In the genomic region with DNA sequence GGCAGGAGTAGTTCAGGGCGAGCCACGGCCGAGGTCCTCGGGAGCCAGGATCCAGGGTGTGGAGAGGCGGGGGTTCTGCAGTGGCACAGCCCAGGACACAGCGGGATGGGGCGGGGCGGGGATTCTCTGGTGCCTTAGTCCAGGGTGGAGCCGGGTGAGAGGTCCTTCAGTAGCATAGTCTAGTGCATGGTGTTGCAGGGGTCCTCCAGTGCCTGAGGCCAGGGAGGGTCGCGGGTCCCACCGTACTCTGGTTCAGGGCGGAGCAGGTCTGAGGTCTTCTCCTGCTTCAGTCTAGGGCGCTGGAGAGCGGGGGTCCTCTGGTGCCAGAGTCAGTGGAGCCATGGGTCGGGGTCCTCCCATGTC, we compare ENCODE assay signal across 25 cellular contexts.
"Had no signal": no experiment of that assay in that cellular context is flagged by ENCODE, and none has a peak within 500 bp of the region (broad histone marks: within the 10 kb centered on the region; RNA-seq: fewer than 3 reads in every experiment).

No MANE protein-coding gene starts in this region.

- H3K4me3 Mint-ChIP-seq: effector memory CD8-positive, alpha-beta T cell; natural killer cell; stimulated activated memory B cell treated with anti-CD40 and anti-IgM and Interleukin-4, amounts not matched to agents 10 μg/mL and 1 μg/mL and 100 μg/mL, for 72 hours; stimulated activated naive CD8-positive, alpha-beta T cell treated with anti-CD3 and anti-CD28 coated beads, Interleukin-15, Interleukin-2, amounts not matched to agents 100 ng/mL and 50 ng/mL, for 24 hours had no signal

- H3K27me3 ChIP-seq: right atrium auricular region, sigmoid colon, thyroid gland, vagina had no signal

- H3K9me3 ChIP-seq: esophagus squamous epithelium, heart right ventricle, left lung, neutrophil, prostate gland, right atrium auricular region, sigmoid colon, suprapubic skin, thyroid gland, vagina had no signal

- H3K4me1 ChIP-seq: esophagus squamous epithelium, heart right ventricle, left lung, prostate gland, right atrium auricular region, sigmoid colon, suprapubic skin, vagina had no signal

- H3K9me3 Mint-ChIP-seq: effector memory CD8-positive, alpha-beta T cell; natural killer cell; stimulated activated memory B cell treated with anti-CD40 and anti-IgM and Interleukin-4, amounts not matched to agents 10 μg/mL and 1 μg/mL and 100 μg/mL, for 72 hours; stimulated activated naive CD8-positive, alpha-beta T cell treated with anti-CD3 and anti-CD28 coated beads, Interleukin-15, Interleukin-2, amounts not matched to agents 100 ng/mL and 50 ng/mL, for 24 hours had no signal

- H3K27ac ChIP-seq: coronary artery, esophagus squamous epithelium, left lung, neutrophil, prostate gland, right atrium auricular region, sigmoid colon, suprapubic skin, thyroid gland, vagina had no signal

- H3K27ac Mint-ChIP-seq: effector memory CD8-positive, alpha-beta T cell; natural killer cell; stimulated activated memory B cell treated with anti-CD40 and anti-IgM and Interleukin-4, amounts not matched to agents 10 μg/mL and 1 μg/mL and 100 μg/mL, for 72 hours; stimulated activated naive CD8-positive, alpha-beta T cell treated with anti-CD3 and anti-CD28 coated beads, Interleukin-15, Interleukin-2, amounts not matched to agents 100 ng/mL and 50 ng/mL, for 24 hours had no signal

- H3K4me1 Mint-ChIP-seq: natural killer cell; stimulated activated memory B cell treated with anti-CD40 and anti-IgM and Interleukin-4, amounts not matched to agents 10 μg/mL and 1 μg/mL and 100 μg/mL, for 72 hours had no signal

- H3K36me3 Mint-ChIP-seq: natural killer cell; stimulated activated memory B cell treated with anti-CD40 and anti-IgM and Interleukin-4, amounts not matched to agents 10 μg/mL and 1 μg/mL and 100 μg/mL, for 72 hours had no signal

- ATAC-seq: effector memory CD8-positive, alpha-beta T cell; heart right ventricle; left cardiac atrium; left lung; natural killer cell; stimulated activated memory B cell treated with anti-CD40 and anti-IgM and Interleukin-4, amounts not matched to agents 10 μg/mL and 1 μg/mL and 100 μg/mL, for 72 hours had no signal

- H3K4me3 ChIP-seq: coronary artery, esophagus squamous epithelium, heart right ventricle, left lung, prostate gland, right atrium auricular region, sigmoid colon, suprapubic skin, thyroid gland, vagina had no signal

- H3K36me3 ChIP-seq: esophagus squamous epithelium, heart right ventricle, left lung, neutrophil, prostate gland, right atrium auricular region, sigmoid colon, suprapubic skin, thyroid gland, vagina had no signal

- DNase-seq: dermis blood vessel endothelial cell; effector memory CD8-positive, alpha-beta T cell; erythroblast; esophagus squamous epithelium; foreskin melanocyte; glutamatergic neuron; heart right ventricle; hippocampal formation; left cardiac atrium; left lung; mammary epithelial cell; natural killer cell; sigmoid colon; stimulated activated CD4-positive, alpha-beta T cell treated with anti-CD3 and anti-CD28 coated beads, Interleukin-2, amount 100 ng/mL, for 24 hours; stimulated activated CD4-positive, alpha-beta T cell treated with anti-CD3 and anti-CD28 coated beads, Interleukin-4, amount 100 ng/mL, for 24 hours; thyroid gland; trophoblast cell had no signal
